Comparison of ENCODE assay signal across 29 cellular contexts in genomic region chr1:199959775-199960110, GRCh38.
"Had no signal": no experiment of that assay in that cellular context is flagged by ENCODE, and none has a peak within 500 bp of the region (broad histone marks: within the 10 kb centered on the region; RNA-seq: fewer than 3 reads in every experiment).

No MANE protein-coding gene starts in this region.

- ATAC-seq: effector memory CD8-positive, alpha-beta T cell; esophagus mucosa; foreskin keratinocyte; gastrocnemius medialis; gastroesophageal sphincter; heart left ventricle; heart right ventricle had no signal

- H3K27ac Mint-ChIP-seq: dendritic cell treated with granulocyte-macrophage colony-stimulating factor and Interleukin-4, amounts not matched to agents 40 ng/mL and 50 ng/mL, for 4 days; effector memory CD8-positive, alpha-beta T cell; endodermal cell had no signal

- H3K4me3 Mint-ChIP-seq: dendritic cell treated with granulocyte-macrophage colony-stimulating factor and Interleukin-4, amounts not matched to agents 40 ng/mL and 50 ng/mL, for 4 days; effector memory CD8-positive, alpha-beta T cell; endodermal cell had no signal

- H3K9me3 Mint-ChIP-seq: dendritic cell treated with granulocyte-macrophage colony-stimulating factor and Interleukin-4, amounts not matched to agents 40 ng/mL and 50 ng/mL, for 4 days had no signal

- H3K4me3 ChIP-seq: colonic mucosa, coronary artery, esophagus muscularis mucosa, esophagus squamous epithelium, gastrocnemius medialis, gastroesophageal sphincter, heart left ventricle, heart right ventricle had no signal

- FAIRE-seq: colon, endometrium, endothelial cell of umbilical vein, frontal cortex had no signal

- H3K27me3 ChIP-seq: colonic mucosa, dorsolateral prefrontal cortex, esophagus squamous epithelium, foreskin keratinocyte, gastrocnemius medialis, gastroesophageal sphincter, heart left ventricle had no signal

- DNase-seq: colonic mucosa; cortex of kidney; dermis blood vessel endothelial cell; dorsolateral prefrontal cortex; effector CD4-positive, alpha-beta T cell; effector CD8-positive, alpha-beta T cell; effector memory CD4-positive, alpha-beta T cell; effector memory CD8-positive, alpha-beta T cell; endodermal cell; erythroblast; esophagus squamous epithelium; foreskin fibroblast; foreskin keratinocyte; foreskin melanocyte; gastrocnemius medialis; glutamatergic neuron; head of caudate nucleus; heart left ventricle; heart right ventricle had no signal

- H3K27ac ChIP-seq: colonic mucosa, coronary artery, dorsolateral prefrontal cortex, epithelial cell of prostate, esophagus muscularis mucosa, esophagus squamous epithelium, foreskin keratinocyte, gastrocnemius medialis, gastroesophageal sphincter, heart left ventricle, heart right ventricle had no signal

- H3K4me1 ChIP-seq: colonic mucosa, esophagus muscularis mucosa, esophagus squamous epithelium, foreskin keratinocyte, gastrocnemius medialis, gastroesophageal sphincter, heart left ventricle, heart right ventricle had no signal

- H3K36me3 ChIP-seq: colonic mucosa, esophagus muscularis mucosa, esophagus squamous epithelium, gastrocnemius medialis, gastroesophageal sphincter, heart left ventricle, heart right ventricle had no signal

- H3K9me3 ChIP-seq: colonic mucosa, esophagus squamous epithelium, gastrocnemius medialis, heart left ventricle had no signal
